20 cellular contexts compared by ENCODE assay signal in the genomic region with DNA sequence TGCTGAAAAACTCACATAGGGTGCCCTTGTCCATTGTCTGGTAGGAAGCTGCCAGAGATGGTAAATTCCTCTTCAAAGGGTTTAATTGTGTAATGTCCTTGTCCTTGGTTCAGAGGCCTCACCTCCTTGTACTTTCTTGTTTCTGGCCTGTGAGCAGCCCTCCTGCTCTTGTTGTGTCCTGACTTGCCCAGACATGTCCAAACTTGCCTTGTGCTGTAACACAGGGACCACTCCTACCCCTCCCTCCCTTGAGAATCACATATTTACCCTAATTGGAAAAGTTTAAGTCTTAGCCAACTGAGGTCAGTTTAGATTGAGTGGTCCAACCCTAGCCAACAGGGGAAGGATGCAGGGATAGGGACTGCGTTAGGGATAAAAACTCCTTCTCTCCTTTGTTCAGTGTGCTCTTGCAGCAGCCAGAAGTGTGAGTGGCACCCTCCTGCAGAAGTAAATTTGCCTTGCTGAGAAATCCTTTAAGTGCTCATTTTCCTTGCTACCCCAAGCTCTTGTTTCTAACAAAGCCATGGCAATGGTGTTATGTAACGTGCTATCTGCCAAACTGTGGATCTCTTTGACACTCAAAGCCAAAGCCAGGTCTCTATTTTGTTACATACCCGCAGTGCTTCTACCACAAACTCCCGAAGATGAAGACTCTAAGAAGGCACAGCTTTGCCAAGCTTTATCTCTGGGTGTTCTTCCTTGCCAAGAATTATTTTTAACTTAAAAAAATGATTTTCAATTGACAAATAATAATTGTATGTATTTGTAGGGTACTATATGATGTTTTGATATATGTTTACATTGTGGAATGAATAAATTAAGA.
DNase-seq lines count a peak whose midpoint lies in the region; ATAC-seq and TF ChIP-seq lines count a peak whose summit lies in the region.
"Had no signal": no experiment of that assay in that cellular context is flagged by ENCODE, and none has a peak within 500 bp of the region (broad histone marks: within the 10 kb centered on the region; RNA-seq: fewer than 3 reads in every experiment).

No MANE protein-coding gene starts in this region.

- H3K4me1 ChIP-seq in HCT116 (ENCODE audit: control insufficient read depth in 1 of 2, insufficient read depth in 2 of 2, low read length in 2 of 2): no peaks in the 10 kb centered on the region

- no peak overlapping the region for H3K4me2 ChIP-seq in HCT116 (ENCODE audit: low read length)

- POLR2A ChIA-PET in HCT116 (lab: Charles Lee): no interaction called here

- no peak overlapping the region for H3K4me3 ChIP-seq in HCT116 (replicated peaks in 1 of 2; ENCODE audit: low read depth in 1 of 2, low read length in 2 of 2)
- no peak overlapping the region for H3K4me3 ChIP-seq in H7 (ENCODE audit: insufficient read depth, low read depth, low read length)
- H3K4me3 ChIP-seq: gastroesophageal sphincter had no signal

- no peaks in the 10 kb centered on the region for H3K79me2 ChIP-seq in HCT116 (ENCODE audit: insufficient read depth, low read length)

- no peak for TF ChIP-seq POLR2A in HCT116 (IDR thresholded peaks at IDR 0.05; ENCODE audit: borderline replicate concordance, extremely low read depth, insufficient read depth, insufficient read length)

- no peak for TF ChIP-seq RAD21 in HCT116 (IDR thresholded peaks at IDR 0.05; ENCODE audit: low read depth)

- H3K9ac ChIP-seq in HCT116 (ENCODE audit: low read length): no peak overlapping the region

- no peak for ATAC-seq in activated CD8-positive, alpha-beta memory T cell treated with anti-CD3 and anti-CD28 coated beads, Interleukin-2, amount 10 ng/mL, durations not matched to agents 7 days and 5 days
- no peak for ATAC-seq in HCT116
- no peak for ATAC-seq in HG03432 (IDR thresholded peaks at IDR 0.05; ENCODE audit: unreplicated experiment)
- ATAC-seq: gastroesophageal sphincter had no signal

- no peak overlapping the region for H2AFZ ChIP-seq in HCT116 (ENCODE audit: low read depth, low read length, poor library complexity, severe bottlenecking)

- no peaks in the 10 kb centered on the region for H4K20me1 ChIP-seq in HCT116 (ENCODE audit: insufficient read depth)

- H3K27ac Mint-ChIP-seq in activated CD8-positive, alpha-beta memory T cell treated with anti-CD3 and anti-CD28 coated beads, Interleukin-2, amount 10 ng/mL, durations not matched to agents 7 days and 5 days: peak overlapping the region; percentile 14
- H3K27ac Mint-ChIP-seq in brain (peak overlapping the region; percentile 61 to 95 (median 74)), nephron progenitor cell (peak overlapping the region; percentile 97)
- H3K27ac Mint-ChIP-seq: activated CD4-positive, alpha-beta T cell treated with anti-CD3 and anti-CD28 coated beads, Interleukin-2, amount 10 ng/mL, durations not matched to agents 24 days and 14 days; activated naive CD4-positive, alpha-beta T cell treated with anti-CD3 and anti-CD28 coated beads, Interleukin-2, amount 50 U/mL, for 24 hours had no signal

- intact Hi-C loops in HCT116 (cut with micrococcal nuclease): no loop called here

- no peak overlapping the region for H3K4me3 Mint-ChIP-seq in activated CD8-positive, alpha-beta memory T cell treated with anti-CD3 and anti-CD28 coated beads, Interleukin-2, amount 10 ng/mL, durations not matched to agents 7 days and 5 days
- no peak overlapping the region for H3K4me3 Mint-ChIP-seq in brain
- H3K4me3 Mint-ChIP-seq in nephron progenitor cell: no peak overlapping the region
- H3K4me3 Mint-ChIP-seq: activated CD4-positive, alpha-beta T cell treated with anti-CD3 and anti-CD28 coated beads, Interleukin-2, amount 10 ng/mL, durations not matched to agents 24 days and 14 days; activated naive CD4-positive, alpha-beta T cell treated with anti-CD3 and anti-CD28 coated beads, Interleukin-2, amount 50 U/mL, for 24 hours had no signal

- peaks cover 0 to 8% of the 10 kb centered on the region in 2 experiments; a peak in 1 of 4 replicates for H3K9me3 ChIP-seq in HCT116 (ENCODE audit: control insufficient read depth in 1 of 2, insufficient read depth in 1 of 2, low read depth in 1 of 2, low read length in 2 of 2)

- RAD21 ChIA-PET in HCT116 (lab: Charles Lee; ENCODE audit: low non-redundant PET in 1 of 2, low total read pairs in 2 of 2, uncharacterized antibody in 2 of 2, unreplicated experiment in 2 of 2): no interaction called here

- H3K27me3 Mint-ChIP-seq in activated CD8-positive, alpha-beta memory T cell treated with anti-CD3 and anti-CD28 coated beads, Interleukin-2, amount 10 ng/mL, durations not matched to agents 7 days and 5 days: no peaks in the 10 kb centered on the region
- H3K27me3 Mint-ChIP-seq in brain (no peaks in the 10 kb centered on the region), nephron progenitor cell (ENCODE audit: low read depth, poor library complexity) (peaks cover 4% of the 10 kb centered on the region)
- H3K27me3 Mint-ChIP-seq: activated CD4-positive, alpha-beta T cell treated with anti-CD3 and anti-CD28 coated beads, Interleukin-2, amount 10 ng/mL, durations not matched to agents 24 days and 14 days; activated naive CD4-positive, alpha-beta T cell treated with anti-CD3 and anti-CD28 coated beads, Interleukin-2, amount 50 U/mL, for 24 hours had no signal

- H3K36me3 ChIP-seq in HCT116 (ENCODE audit: control insufficient read depth in 1 of 2, insufficient read depth in 2 of 2, low read length in 2 of 2): no peaks in the 10 kb centered on the region
- H3K36me3 ChIP-seq in H7 (replicated peaks; ENCODE audit: control insufficient read depth, insufficient read depth, low read length): no peaks in the 10 kb centered on the region

- H3K27ac ChIP-seq in HCT116 (ENCODE audit: low read depth, low read length): peak overlapping the region; percentile 35; the same call in 1 of the 2 replicates
- H3K27ac ChIP-seq: brain microvascular endothelial cell, C4-2B, epithelial cell of prostate had no signal

- peaks cover 54% of the 10 kb centered on the region for H3K36me3 Mint-ChIP-seq in activated CD8-positive, alpha-beta memory T cell treated with anti-CD3 and anti-CD28 coated beads, Interleukin-2, amount 10 ng/mL, durations not matched to agents 7 days and 5 days
- H3K36me3 Mint-ChIP-seq in brain: peaks cover 79% of the 10 kb centered on the region
- peaks cover 59% of the 10 kb centered on the region for H3K36me3 Mint-ChIP-seq in nephron progenitor cell (ENCODE audit: low read depth)

- BruUV-seq in HCT116 (replicated peaks; lab: Mats Ljungman, UMichigan): no TSS peak

- CTCF ChIA-PET in activated CD8-positive, alpha-beta memory T cell treated with anti-CD3 and anti-CD28 coated beads, Interleukin-2, amount 10 ng/mL, durations not matched to agents 7 days and 5 days (lab: Charles Lee): no interaction called here
- CTCF ChIA-PET in HCT116 (lab: Charles Lee): no interaction called here

- H3K27me3 ChIP-seq in HCT116 (ENCODE audit: insufficient read depth, low read length): no peaks in the 10 kb centered on the region
- no peaks in the 10 kb centered on the region for H3K27me3 ChIP-seq in H7 (ENCODE audit: control insufficient read depth, insufficient read depth, low read length)
- H3K27me3 ChIP-seq: brain microvascular endothelial cell, gastroesophageal sphincter had no signal

- DNase-seq in activated CD8-positive, alpha-beta memory T cell treated with anti-CD3 and anti-CD28 coated beads, Interleukin-2, amount 10 ng/mL, durations not matched to agents 7 days and 5 days: no peak
- DNase-seq in activated CD8-positive, alpha-beta memory T cell treated with anti-CD3 and anti-CD28 coated beads, Interleukin-2, amount 50 U/mL, for 48 hours: no peak
- DNase-seq in HCT116 (ENCODE audit: low read depth, low spot score) (no peak), nephron progenitor cell (no peak), HCEC 1CT (no peak), H7 (no peak)
- DNase-seq: ACHN; activated CD4-positive, alpha-beta T cell treated with anti-CD3 and anti-CD28 coated beads, Interleukin-2, amount 10 ng/mL, durations not matched to agents 24 days and 14 days; activated T-cell treated with anti-CD3 and anti-CD28 coated beads, Interleukin-2, amount 50 U/mL, for 1 hour; brain microvascular endothelial cell; DMS79 treated with DMSO at 0.1 percent for 48 hours; NCI-H1092; NCI-H526; SHP77 had no signal

- H3K9me3 Mint-ChIP-seq in activated CD8-positive, alpha-beta memory T cell treated with anti-CD3 and anti-CD28 coated beads, Interleukin-2, amount 10 ng/mL, durations not matched to agents 7 days and 5 days (ENCODE audit: low read depth): peaks cover 12% of the 10 kb centered on the region
- peaks cover 4 to 12% (median 10%) of the 10 kb centered on the region in 5 experiments for H3K9me3 Mint-ChIP-seq in brain
- H3K9me3 Mint-ChIP-seq in nephron progenitor cell: peaks cover 16% of the 10 kb centered on the region
- H3K9me3 Mint-ChIP-seq: activated naive CD4-positive, alpha-beta T cell treated with anti-CD3 and anti-CD28 coated beads, Interleukin-2, amount 50 U/mL, for 24 hours had no signal

- no peaks in the 10 kb centered on the region for H3K9me2 ChIP-seq in HCT116 (ENCODE audit: insufficient read depth)

- TF ChIP-seq CTCF in HCT116 (IDR thresholded peaks at IDR 0.05 in 2 of 3, conservative IDR thresholded peaks at IDR 0.05 in 1 of 3; ENCODE audit: borderline replicate concordance in 1 of 3, insufficient read depth in 1 of 3, low read depth in 2 of 3, low read length in 2 of 3): no peak
- no peak for TF ChIP-seq CTCF in brain (conservative IDR thresholded peaks at IDR 0.05)
- TF ChIP-seq CTCF in nephron progenitor cell (IDR thresholded peaks at IDR 0.05): no peak

- no peaks in the 10 kb centered on the region for H3K4me1 Mint-ChIP-seq in activated CD8-positive, alpha-beta memory T cell treated with anti-CD3 and anti-CD28 coated beads, Interleukin-2, amount 10 ng/mL, durations not matched to agents 7 days and 5 days
- peaks cover 4% of the 10 kb centered on the region for H3K4me1 Mint-ChIP-seq in brain
- H3K4me1 Mint-ChIP-seq in nephron progenitor cell: peaks cover 23% of the 10 kb centered on the region

TF ChIP-seq in HCT116, 20 proteins besides CTCF, POLR2A, EP300 and RAD21:
- TF ChIP-seq CBX3 (IDR thresholded peaks at IDR 0.05; ENCODE audit: low read depth): peak; percentile 76; the same call in 1 of the 2 replicates
- no peak for TF ChIP-seq JUND (IDR thresholded peaks at IDR 0.05)

Comparison
In these comparisons a context has a peak if more than half of its experiments do, and no peak if none do; other contexts are left out.
1. H3K27ac Mint-ChIP-seq: peak in every context shown above with its lines; median percentile 97 in nephron progenitor cell; 74 in brain; 14 in activated CD8-positive, alpha-beta memory T cell treated with anti-CD3 and anti-CD28 coated beads, Interleukin-2, amount 10 ng/mL, durations not matched to agents 7 days and 5 days.